8 cellular contexts compared by ENCODE assay signal in genomic region chr14:65103150-65103760, GRCh38. TPM values are rescaled to one million over a fixed set of nuclear protein-coding genes. Genes with fewer than 3 reads are reported as not detected.
DNase-seq lines count a peak whose midpoint lies in the region; ATAC-seq and TF ChIP-seq lines count a peak whose summit lies in the region.

No MANE protein-coding gene starts in this region.

- H3K27me3 ChIP-seq in HL-60 (ENCODE audit: insufficient read depth, poor library complexity, severe bottlenecking) (no peaks in the 10 kb centered on the region), RWPE2 (ENCODE audit: insufficient read depth, poor library complexity, severe bottlenecking) (no peaks in the 10 kb centered on the region), neural cell (ENCODE audit: insufficient read depth, low read depth, low read length) (no peaks in the 10 kb centered on the region)

- peaks cover 0 to 5% of the 10 kb centered on the region in 2 donors for H3K27me3 Mint-ChIP-seq in effector memory CD8-positive, alpha-beta T cell

- no peaks in the 10 kb centered on the region for H4K20me1 ChIP-seq in neural cell (ENCODE audit: insufficient read depth)

- H3K27ac Mint-ChIP-seq in effector memory CD8-positive, alpha-beta T cell: peak overlapping the region; percentile 78 to 80

- DNase-seq in DMS53 (lab: John Stamatoyannopoulos, UW): peak; percentile 83
- DNase-seq in HL-60 (ENCODE audit: low read depth in 1 of 2, low spot score in 1 of 2): peak; percentile 33 to 37
- DNase-seq in RWPE2 (ENCODE audit: low spot score): no peak
- DNase-seq in effector memory CD8-positive, alpha-beta T cell: no peak

- H3K4me3 Mint-ChIP-seq in effector memory CD8-positive, alpha-beta T cell: peak overlapping the region; percentile 71 to 86

- peaks cover 22% of the 10 kb centered on the region for H3K36me3 Mint-ChIP-seq in effector memory CD8-positive, alpha-beta T cell (ENCODE audit: insufficient read depth)

- ATAC-seq in RWPE2 (ENCODE audit: low read depth): no peak
- no peak for ATAC-seq in effector memory CD8-positive, alpha-beta T cell (replicated peaks)
- ATAC-seq in GM21367 (IDR thresholded peaks at IDR 0.05; ENCODE audit: unreplicated experiment): no peak
- no peak for ATAC-seq in GM21381 (IDR thresholded peaks at IDR 0.05; ENCODE audit: unreplicated experiment)
- ATAC-seq in HG02798 (IDR thresholded peaks at IDR 0.05; ENCODE audit: poor library complexity, unreplicated experiment): no peak

- no peak for TF ChIP-seq RAD21 in neural cell (conservative IDR thresholded peaks at IDR 0.05)

- H3K9me3 ChIP-seq in RWPE2 (ENCODE audit: severe bottlenecking) (no peaks in the 10 kb centered on the region), neural cell (ENCODE audit: low read length) (no peaks in the 10 kb centered on the region)

- H3K4me1 Mint-ChIP-seq in effector memory CD8-positive, alpha-beta T cell (ENCODE audit: low read depth in 2 of 2): peaks cover 12 to 33% of the 10 kb centered on the region in 2 donors

- H3F3A ChIP-seq in neural cell (ENCODE audit: insufficient read depth, low read length, poor library complexity, severe bottlenecking): no peaks in the 10 kb centered on the region

- peak overlapping the region; percentile 72 for H3K4me2 ChIP-seq in neural cell (ENCODE audit: low read length)

- no peaks in the 10 kb centered on the region for H3K9me2 ChIP-seq in neural cell (ENCODE audit: insufficient read depth, low read length)

- H3K27ac ChIP-seq in HL-60 (replicated peaks): peak overlapping the region; percentile 62
- peak overlapping the region; percentile 3 for H3K27ac ChIP-seq in RWPE2 (ENCODE audit: poor library complexity, severe bottlenecking)
- no peak overlapping the region for H3K27ac ChIP-seq in neural cell (ENCODE audit: low read length)

- TF ChIP-seq CTCF in HL-60 (IDR thresholded peaks at IDR 0.05; ENCODE audit: insufficient read depth, low read length): no peak
- TF ChIP-seq CTCF in RWPE2 (IDR thresholded peaks at IDR 0.05; ENCODE audit: poor library complexity, severe bottlenecking): peak; percentile 50
- no peak for TF ChIP-seq CTCF in neural cell (IDR thresholded peaks at IDR 0.05; ENCODE audit: poor library complexity, severe bottlenecking)

- peaks cover 30% of the 10 kb centered on the region for H3K36me3 ChIP-seq in RWPE2 (ENCODE audit: low read depth)
- no peaks in the 10 kb centered on the region for H3K36me3 ChIP-seq in neural cell (ENCODE audit: insufficient read depth, low read length)

- peak overlapping the region; percentile 57 for H3K9ac ChIP-seq in neural cell (ENCODE audit: low read length)

- no peak for TF ChIP-seq EP300 in neural cell (conservative IDR thresholded peaks at IDR 0.05; ENCODE audit: poor library complexity, severe bottlenecking)

- H3K79me2 ChIP-seq in neural cell (replicated peaks; ENCODE audit: insufficient read depth, low read length): peaks cover 19% of the 10 kb centered on the region

- H3K4me3 ChIP-seq in HL-60 (replicated peaks; ENCODE audit: insufficient read depth, low read length) (peak overlapping the region; percentile 57), RWPE2 (ENCODE audit: severe bottlenecking) (peak overlapping the region; percentile 75), neural cell (ENCODE audit: low read length) (peak overlapping the region; percentile 98)

- peak overlapping the region; percentile 88 for H2AFZ ChIP-seq in neural cell (ENCODE audit: low read depth, low read length)

- H3K4me1 ChIP-seq in RWPE2 (ENCODE audit: insufficient read depth, poor library complexity, severe bottlenecking): peaks cover 18% of the 10 kb centered on the region

- no peaks in the 10 kb centered on the region for H3K9me3 Mint-ChIP-seq in effector memory CD8-positive, alpha-beta T cell

TF ChIP-seq in neural cell, 6 proteins besides CTCF, POLR2A, EP300 and RAD21:
- no peak for TF ChIP-seq MXI1 (conservative IDR thresholded peaks at IDR 0.05; ENCODE audit: poor library complexity, severe bottlenecking)
- TF ChIP-seq TAF1 (IDR thresholded peaks at IDR 0.05; ENCODE audit: low read depth): no peak
- no peak for TF ChIP-seq SMC3 (conservative IDR thresholded peaks at IDR 0.05; ENCODE audit: poor library complexity)
- no peak for TF ChIP-seq EZH2 (IDR thresholded peaks at IDR 0.05; ENCODE audit: borderline replicate concordance, insufficient read depth, low read length, poor library complexity, severe bottlenecking)
- TF ChIP-seq REST (IDR thresholded peaks at IDR 0.05; ENCODE audit: borderline replicate concordance): no peak
- no peak for TF ChIP-seq POLR2AphosphoS5 (IDR thresholded peaks at IDR 0.05)

RNA-seq across cellular contexts. Expression of gene MAX, which starts 0.9 kb away (rescaled TPM):
- polyA plus RNA-seq in neural cell: 51.3 and 55.3 TPM in 2 replicates
- 49.4 and 54.8 TPM in 2 replicates for polyA minus RNA-seq in neural cell

Comparison
In these comparisons a context has a peak if more than half of its experiments do, and no peak if none do; other contexts are left out.
1. DNase-seq: peak in DMS53 (single experiment) and HL-60 (2 of 2); none in RWPE2 (single experiment) and effector memory CD8-positive, alpha-beta T cell (0 of 3).
2. Peak in every context shown above with its lines, with median percentiles within 50 percentile points of each other: H3K4me3 ChIP-seq.